In the genomic region with DNA sequence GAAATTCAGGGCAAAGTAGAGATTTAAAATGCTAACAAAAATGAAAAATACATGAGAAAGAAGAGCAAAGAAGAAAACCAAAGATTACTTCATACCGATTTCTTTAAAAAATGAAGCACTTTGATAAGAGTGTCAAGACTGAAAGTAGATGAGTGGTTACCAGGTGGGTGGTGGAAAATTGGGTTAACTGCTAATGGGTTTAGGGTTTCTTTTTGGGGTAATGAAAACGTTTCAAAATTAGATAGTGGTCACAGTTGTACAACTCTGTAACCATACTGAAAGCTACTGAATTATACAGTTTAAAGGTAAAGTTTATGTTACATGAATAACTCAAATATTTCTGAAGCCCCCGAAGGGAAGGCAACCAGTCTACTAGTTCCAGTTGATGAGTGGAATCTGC, we compare ENCODE assay signal across 21 cellular contexts.
DNase-seq lines count a peak whose midpoint lies in the region; ATAC-seq and TF ChIP-seq lines count a peak whose summit lies in the region.
"Had no signal": no experiment of that assay in that cellular context is flagged by ENCODE, and none has a peak within 500 bp of the region (broad histone marks: within the 10 kb centered on the region; RNA-seq: fewer than 3 reads in every experiment).

No MANE protein-coding gene starts in this region.

- H3K4me1 ChIP-seq in osteoblast (ENCODE audit: insufficient read depth, low read length) = no peaks in the 10 kb centered on the region
- H3K4me1 ChIP-seq: tibial artery had no signal

- H3K9me3 ChIP-seq in osteoblast (ENCODE audit: low read depth, low read length) = no peaks in the 10 kb centered on the region
- H3K9me3 ChIP-seq: mucosa of descending colon, neutrophil, Peyer's patch, tibial artery had no signal

- H3K27me3 ChIP-seq in osteoblast (ENCODE audit: insufficient read depth, low read length) = peaks cover 4% of the 10 kb centered on the region
- H3K27me3 ChIP-seq: dorsolateral prefrontal cortex, neutrophil, Peyer's patch, tibial artery had no signal

- no peak for TF ChIP-seq CTCF in GM20000 (IDR thresholded peaks at IDR 0.05; ENCODE audit: extremely low read depth, missing control alignments)
- no peak for TF ChIP-seq CTCF in osteoblast (IDR thresholded peaks at IDR 0.05; ENCODE audit: extremely low read depth, low read depth, low read length)
- no peak for TF ChIP-seq CTCF in coronary artery (IDR thresholded peaks at IDR 0.05)

- no peak overlapping the region for H2AFZ ChIP-seq in osteoblast (ENCODE audit: low read length)

- H4K20me1 ChIP-seq in osteoblast (ENCODE audit: insufficient read depth, low read length) = no peaks in the 10 kb centered on the region

- H3K79me2 ChIP-seq in osteoblast (ENCODE audit: insufficient read depth, low read length) = no peaks in the 10 kb centered on the region

- H3K36me3 ChIP-seq in osteoblast (ENCODE audit: insufficient read depth, low read length) = no peaks in the 10 kb centered on the region
- H3K36me3 ChIP-seq: neutrophil, Peyer's patch, tibial artery had no signal

- H3K4me3 ChIP-seq in osteoblast (ENCODE audit: insufficient read depth, low read length) = no peak overlapping the region
- H3K4me3 ChIP-seq in coronary artery = no peak overlapping the region
- H3K4me3 ChIP-seq: dorsolateral prefrontal cortex, mucosa of descending colon, Peyer's patch, tibial artery had no signal

- no peak overlapping the region for H3K27ac ChIP-seq in osteoblast (ENCODE audit: low read depth, low read length)
- no peak overlapping the region for H3K27ac ChIP-seq in coronary artery
- H3K27ac ChIP-seq: dorsolateral prefrontal cortex, neutrophil, Peyer's patch, tibial artery had no signal

- no peak overlapping the region for H3K4me2 ChIP-seq in osteoblast (ENCODE audit: insufficient read depth, low read length)

- DNase-seq in GM20000 (ENCODE audit: low spot score) (peak; percentile 5), GM03348 (ENCODE audit: low spot score) (no peak), NCI-H345 treated with DMSO at 0.1 percent for 48 hours (lab: John Stamatoyannopoulos, UW; ENCODE audit: unreplicated experiment) (no peak), osteoblast (ENCODE audit: insufficient read length, low spot score, missing footprints) (no peak), coronary artery (ENCODE audit: low spot score) (no peak)
- DNase-seq: activated CD4-positive, alpha-beta T cell treated with anti-CD3 and anti-CD28 coated beads for 36 hours; activated CD8-positive, alpha-beta memory T cell treated with anti-CD3 and anti-CD28 coated beads, Interleukin-2, amount 10 ng/mL, durations not matched to agents 7 days and 5 days; dorsolateral prefrontal cortex; mucosa of descending colon; NCI-H1436; NCI-H2171 treated with DMSO at 0.1 percent for 48 hours; NCI-H82; Peyer's patch; stimulated activated naive CD4-positive, alpha-beta T cell; tibial artery had no signal

- ATAC-seq in GM18499 (IDR thresholded peaks at IDR 0.05; ENCODE audit: insufficient read depth, unreplicated experiment) (peak; percentile 50), HG02870 (IDR thresholded peaks at IDR 0.05; ENCODE audit: unreplicated experiment) (peak; percentile 62), HG03565 (IDR thresholded peaks at IDR 0.05; ENCODE audit: unreplicated experiment) (peak; percentile 56)
- ATAC-seq: activated CD4-positive, alpha-beta T cell treated with anti-CD3 and anti-CD28 coated beads for 36 hours; activated CD8-positive, alpha-beta memory T cell treated with anti-CD3 and anti-CD28 coated beads, Interleukin-2, amount 10 ng/mL, durations not matched to agents 7 days and 5 days; left lobe of liver; mucosa of descending colon; SK-N-SH treated with all-trans-retinoic acid at 6 μM for 48 hours had no signal
